In genomic region chr11:111539426-111540113, GRCh38 we compare ENCODE assay signal across 9 cellular contexts. TPM values are rescaled to one million over a fixed set of nuclear protein-coding genes. Genes with fewer than 3 reads are reported as not detected.
A peak's percentile ranks its signal among the peaks of the same experiment; 100 is the strongest.
DNase-seq lines count a peak whose midpoint lies in the region; ATAC-seq and TF ChIP-seq lines count a peak whose summit lies in the region.
"Had no signal": no experiment of that assay in that cellular context is flagged by ENCODE, and none has a peak within 500 bp of the region (broad histone marks: within the 10 kb centered on the region; RNA-seq: fewer than 3 reads in every experiment).

No MANE protein-coding gene starts in this region.

- 70% methylated on average over 9 of the region's 9 CpGs for WGBS in right cardiac atrium

- BruUV-seq in Caco-2 (replicated peaks; lab: Mats Ljungman, UMichigan): no TSS peak

- peaks cover 72 to 91% (median 86%) of the 10 kb centered on the region in 3 donors for H3K27me3 Mint-ChIP-seq in naive B cell
- no peaks in the 10 kb centered on the region for H3K27me3 Mint-ChIP-seq in Caco-2 (ENCODE audit: insufficient read depth, unreplicated experiment)

- no peak for DNase-seq in right cardiac atrium
- DNase-seq in left cardiac atrium: no peak
- DNase-seq in astrocyte of the cerebellum (ENCODE audit: low read depth): no peak
- no peak for DNase-seq in naive B cell
- no peak for DNase-seq in uterus
- DNase-seq in SW 1271 (lab: John Stamatoyannopoulos, UW): no peak
- no peak for DNase-seq in Caco-2
- DNase-seq in GF-D8 (lab: John Stamatoyannopoulos, UW): no peak
- DNase-seq: MV-4-11 had no signal

- H3K4me1 Mint-ChIP-seq in naive B cell (peaks cover 5 to 25% (median 13%) of the 10 kb centered on the region in 3 donors), Caco-2 (ENCODE audit: low read depth, unreplicated experiment) (peaks cover 10% of the 10 kb centered on the region)

- no peaks in the 10 kb centered on the region for H3K27me3 ChIP-seq in right cardiac atrium (ENCODE audit: control insufficient read depth, insufficient read depth)
- no peaks in the 10 kb centered on the region for H3K27me3 ChIP-seq in uterus
- no peaks in the 10 kb centered on the region for H3K27me3 ChIP-seq in Caco-2 (replicated peaks; ENCODE audit: control insufficient read depth, insufficient read depth, low read length)

- no peak for TF ChIP-seq CTCF in astrocyte of the cerebellum (IDR thresholded peaks at IDR 0.05; ENCODE audit: low read depth, low read length, missing control alignments)
- no peak for TF ChIP-seq CTCF in uterus (IDR thresholded peaks at IDR 0.05)
- no peak for TF ChIP-seq CTCF in Caco-2 (IDR thresholded peaks at IDR 0.05; ENCODE audit: insufficient read depth in 1 of 2, low read depth in 1 of 2, low read length in 1 of 2, severe bottlenecking in 1 of 2, unreplicated experiment in 1 of 2)

- H3K36me3 ChIP-seq in uterus (no peaks in the 10 kb centered on the region), Caco-2 (ENCODE audit: control insufficient read depth, insufficient read depth, low read length) (no peaks in the 10 kb centered on the region)

- H3K27ac ChIP-seq in right cardiac atrium (ENCODE audit: low read length) (peak overlapping the region; percentile 24), uterus (peak overlapping the region; percentile 78 to 82)

- H3K4me1 ChIP-seq in right cardiac atrium (ENCODE audit: control insufficient read depth, insufficient read depth, low read length) (peaks cover 3% of the 10 kb centered on the region), uterus (no peaks in the 10 kb centered on the region), Caco-2 (peaks cover 17% of the 10 kb centered on the region)

- in situ Hi-C loops in astrocyte of the cerebellum (cut with HindIII; ENCODE audit: low sequenced_read_pairs): no loop called here

- POLR2A ChIA-PET in Caco-2 (lab: Charles Lee): no interaction called here

- H3K27ac Mint-ChIP-seq in naive B cell (no peak overlapping the region), Caco-2 (ENCODE audit: unreplicated experiment) (no peak overlapping the region)

- intact Hi-C loops in right cardiac atrium (cut with DNase I) (no loop called here), left cardiac atrium (cut with DNase I) (no loop called here), uterus (cut with DNase I; ENCODE audit: low total_unique reads) (no loop called here), Caco-2 (cut with micrococcal nuclease; ENCODE audit: unreplicated experiment) (no loop called here)

- peak overlapping the region; percentile 6 to 74 (median 66) for H3K4me3 Mint-ChIP-seq in naive B cell
- no peak overlapping the region for H3K4me3 Mint-ChIP-seq in Caco-2 (ENCODE audit: unreplicated experiment)

- TF ChIP-seq POLR2A in uterus (IDR thresholded peaks at IDR 0.05): no peak

- H3K9me3 ChIP-seq in right cardiac atrium (ENCODE audit: control insufficient read depth, low read length) (no peaks in the 10 kb centered on the region), uterus (no peaks in the 10 kb centered on the region), Caco-2 (no peaks in the 10 kb centered on the region)

- H3K36me3 Mint-ChIP-seq in naive B cell (no peaks in the 10 kb centered on the region), Caco-2 (ENCODE audit: insufficient read depth, unreplicated experiment) (no peaks in the 10 kb centered on the region)

- H3K9me3 Mint-ChIP-seq in naive B cell: peaks cover 0 to 3% (median 0%) of the 10 kb centered on the region in 7 donors
- H3K9me3 Mint-ChIP-seq in Caco-2 (ENCODE audit: unreplicated experiment): no peaks in the 10 kb centered on the region

- peak overlapping the region; percentile 45 for H3K4me3 ChIP-seq in right cardiac atrium (ENCODE audit: low read length)
- peak overlapping the region; percentile 73 for H3K4me3 ChIP-seq in astrocyte of the cerebellum (ENCODE audit: low read depth, low read length)
- H3K4me3 ChIP-seq in uterus: peak overlapping the region; percentile 61 to 64
- H3K4me3 ChIP-seq in Caco-2 (ENCODE audit: low read depth, low read length): no peak overlapping the region

- no peak for ATAC-seq in right cardiac atrium
- ATAC-seq in left cardiac atrium: no peak
- ATAC-seq in naive B cell (ENCODE audit: low read depth in 2 of 2): no peak

- CTCF ChIA-PET in Caco-2 (lab: Charles Lee): no interaction called here

RNA-seq across cellular contexts. Expression of gene LAYN, which starts 0.9 kb away (rescaled TPM):
- total RNA-seq in right cardiac atrium: 1 to 10 TPM; 5.5 to 7.8 (median 6.4) TPM
- 5.0 TPM for polyA plus RNA-seq in right cardiac atrium
- total RNA-seq in left cardiac atrium: 1 to 10 TPM; 3.5 to 5.8 TPM
- not detected for polyA plus RNA-seq in naive B cell (ENCODE audit: low read depth in 6 of 6)
- 10 to 100 TPM in 3 of 4 donors, 1 to 10 TPM in 1; 8.5 to 58.2 (median 37.1) TPM for total RNA-seq in uterus
- total RNA-seq in Caco-2 (2022): 0.79 and 1.6 TPM in 2 replicates

RNA-seq across cellular contexts. Expression of gene HOATZ, which starts 25.0 kb away (rescaled TPM):
- total RNA-seq in right cardiac atrium: not detected
- not detected for polyA plus RNA-seq in right cardiac atrium
- total RNA-seq in left cardiac atrium: not detected
- not detected for polyA plus RNA-seq in naive B cell (ENCODE audit: low read depth in 6 of 6)
- total RNA-seq in uterus: 1 to 10 TPM in 2 of 4 donors, under 1 TPM in 1, not detected in 1; 0.88 to 2.7 (median 2.6) TPM
- not detected in 2 replicates for total RNA-seq in Caco-2 (2022)

RNA-seq across cellular contexts. Expression of gene BTG4, which starts 27.4 kb away (rescaled TPM):
- total RNA-seq in right cardiac atrium (not detected), left cardiac atrium (not detected), uterus (not detected), Caco-2 (2022) (0.61 and 1.2 TPM in 2 replicates)
- polyA plus RNA-seq in right cardiac atrium (not detected), naive B cell (ENCODE audit: low read depth in 6 of 6) (not detected)
